In the genomic region with DNA sequence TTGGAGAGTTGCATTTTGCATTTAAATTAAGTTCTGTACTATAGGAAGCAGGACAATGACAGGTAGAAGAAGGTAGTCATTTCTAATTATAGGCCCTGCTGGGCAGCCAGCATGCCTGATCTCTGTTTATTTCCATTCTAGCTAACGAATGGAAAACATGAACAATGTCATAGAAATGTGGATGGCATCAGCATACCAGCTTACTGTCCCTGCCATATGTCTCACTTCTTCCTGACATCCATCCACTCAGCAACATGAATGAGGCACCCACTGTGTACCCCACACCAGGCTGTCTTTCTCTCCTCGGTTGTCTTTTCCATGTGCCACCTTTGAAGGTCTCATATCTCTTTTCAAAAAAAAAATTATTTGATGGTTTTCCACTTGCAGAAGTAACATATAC, we compare ENCODE assay signal across 18 cellular contexts. TPM values are rescaled to one million over a fixed set of nuclear protein-coding genes. Genes with fewer than 3 reads are reported as not detected.
DNase-seq lines count a peak whose midpoint lies in the region; ATAC-seq and TF ChIP-seq lines count a peak whose summit lies in the region.
"Had no signal": no experiment of that assay in that cellular context is flagged by ENCODE, and none has a peak within 500 bp of the region (broad histone marks: within the 10 kb centered on the region; RNA-seq: fewer than 3 reads in every experiment).

No MANE protein-coding gene starts in this region.

- WGBS in body of pancreas, 2 donors: 97 to 98% methylated on average over 2 of the region's 2 CpGs
- 75 to 80% methylated on average over 1 of the region's 2 CpGs for WGBS in mesodermal cell (ENCODE audit: insufficient coverage in 2 of 2), 2 experiments

- TF ChIP-seq CTCF in body of pancreas (IDR thresholded peaks at IDR 0.05): no peak

- TF ChIP-seq POLR2A in body of pancreas (IDR thresholded peaks at IDR 0.05): no peak

- H3K4me1 Mint-ChIP-seq in stimulated activated naive CD8-positive, alpha-beta T cell treated with anti-CD3 and anti-CD28 coated beads, Interleukin-15, amount 100 ng/mL, for 72 hours: peaks cover 72% of the 10 kb centered on the region

- ATAC-seq in stimulated activated naive CD8-positive, alpha-beta T cell treated with anti-CD3 and anti-CD28 coated beads, Interleukin-15, Interleukin-2, amounts not matched to agents 100 U/mL and 50 U/mL, for 24 hours: peak; percentile 48
- ATAC-seq in stimulated activated naive CD8-positive, alpha-beta T cell treated with anti-CD3 and anti-CD28 coated beads, Interleukin-15, amount 100 ng/mL, for 72 hours: no peak
- ATAC-seq in body of pancreas: no peak
- ATAC-seq in HG02938 (IDR thresholded peaks at IDR 0.05; ENCODE audit: unreplicated experiment): no peak
- ATAC-seq: gastroesophageal sphincter, K562 had no signal

- H3K27me3 ChIP-seq in body of pancreas: no peaks in the 10 kb centered on the region
- H3K27me3 ChIP-seq: gastroesophageal sphincter, testis had no signal

- H3K4me3 ChIP-seq in body of pancreas (no peak overlapping the region), mesodermal cell (ENCODE audit: extremely low read depth, insufficient read depth, low read length, poor library complexity, severe bottlenecking) (no peak overlapping the region)
- H3K4me3 ChIP-seq: gastroesophageal sphincter, K562, testis had no signal

- peaks cover 4 to 10% of the 10 kb centered on the region in 2 donors for H3K9me3 Mint-ChIP-seq in stimulated activated naive CD8-positive, alpha-beta T cell treated with anti-CD3 and anti-CD28 coated beads, Interleukin-15, amount 100 ng/mL, for 72 hours
- H3K9me3 Mint-ChIP-seq: activated CD4-positive, alpha-beta T cell treated with anti-CD3 and anti-CD28 coated beads, Interleukin-2, amount 10 ng/mL, durations not matched to agents 7 days and 5 days; activated naive CD8-positive, alpha-beta T cell treated with anti-CD3 and anti-CD28 coated beads, Interleukin-2, amount 10 ng/mL, durations not matched to agents 7 days and 5 days had no signal

- H3K27ac ChIP-seq in body of pancreas: peak overlapping the region in 3 of 4 donors; percentile 54 to 82 (median 67)
- H3K27ac ChIP-seq in mesodermal cell (ENCODE audit: low read depth, low read length, severe bottlenecking): peak overlapping the region; percentile 92
- H3K27ac ChIP-seq: testis had no signal

- H3K36me3 ChIP-seq in body of pancreas (replicated peaks in 1 of 2; ENCODE audit: insufficient read depth in 1 of 2, low read depth in 2 of 2): no peaks in the 10 kb centered on the region
- no peaks in the 10 kb centered on the region for H3K36me3 ChIP-seq in mesodermal cell (ENCODE audit: control insufficient read depth, insufficient read depth, low read length)
- H3K36me3 ChIP-seq: gastroesophageal sphincter had no signal

- no peaks in the 10 kb centered on the region for H3K27me3 Mint-ChIP-seq in stimulated activated naive CD8-positive, alpha-beta T cell treated with anti-CD3 and anti-CD28 coated beads, Interleukin-15, amount 100 ng/mL, for 72 hours
- H3K27me3 Mint-ChIP-seq: activated CD4-positive, alpha-beta T cell treated with anti-CD3 and anti-CD28 coated beads, Interleukin-2, amount 10 ng/mL, durations not matched to agents 7 days and 5 days; activated naive CD8-positive, alpha-beta T cell treated with anti-CD3 and anti-CD28 coated beads, Interleukin-2, amount 10 ng/mL, durations not matched to agents 7 days and 5 days had no signal

- intact Hi-C loops in body of pancreas (cut with DNase I): no loop called here

- no peaks in the 10 kb centered on the region for H3K9me3 ChIP-seq in body of pancreas
- H3K9me3 ChIP-seq in mesodermal cell (ENCODE audit: control insufficient read depth, low read length): no peaks in the 10 kb centered on the region
- H3K9me3 ChIP-seq: gastroesophageal sphincter, testis had no signal

- H3K4me1 ChIP-seq in body of pancreas (peaks cover 46% of the 10 kb centered on the region), mesodermal cell (ENCODE audit: control insufficient read depth, insufficient read depth, low read length, poor library complexity, severe bottlenecking) (peaks cover 53% of the 10 kb centered on the region)

- H3K4me3 Mint-ChIP-seq in stimulated activated naive CD8-positive, alpha-beta T cell treated with anti-CD3 and anti-CD28 coated beads, Interleukin-15, amount 100 ng/mL, for 72 hours: no peak overlapping the region
- H3K4me3 Mint-ChIP-seq: activated CD4-positive, alpha-beta T cell treated with anti-CD3 and anti-CD28 coated beads, Interleukin-2, amount 10 ng/mL, durations not matched to agents 7 days and 5 days; activated naive CD8-positive, alpha-beta T cell treated with anti-CD3 and anti-CD28 coated beads, Interleukin-2, amount 10 ng/mL, durations not matched to agents 7 days and 5 days had no signal

- no peak for DNase-seq in stimulated activated naive CD8-positive, alpha-beta T cell treated with anti-CD3 and anti-CD28 coated beads, Interleukin-15, Interleukin-2, amounts not matched to agents 100 U/mL and 50 U/mL, for 24 hours
- DNase-seq in stimulated activated naive CD8-positive, alpha-beta T cell treated with anti-CD3 and anti-CD28 coated beads, Interleukin-15, amount 100 ng/mL, for 72 hours: no peak
- DNase-seq in body of pancreas: no peak
- no peak for DNase-seq in COLO829 (ENCODE audit: low spot score)
- DNase-seq in T-helper 2 cell: no peak
- DNase-seq in activated effector memory CD4-positive, alpha-beta T cell treated with Interleukin-2 at 50 U/mL for 16 hours: no peak
- DNase-seq: activated CD4-positive, alpha-beta T cell treated with anti-CD3 and anti-CD28 coated beads, Interleukin-2, amount 10 ng/mL, durations not matched to agents 7 days and 5 days; activated naive CD8-positive, alpha-beta T cell treated with anti-CD3 and anti-CD28 coated beads, Interleukin-2, amount 10 ng/mL, durations not matched to agents 7 days and 5 days; kidney glomerular epithelial cell; MV-4-11; NCI-H1930; NCI-H345; stimulated activated CD4-positive, alpha-beta T cell treated with anti-CD3 and anti-CD28 coated beads, Interleukin-12 subunit alpha, Interleukin-12 subunit beta, amount 100 ng/mL, for 4 hours; testis had no signal

- no peak overlapping the region for H3K27ac Mint-ChIP-seq in stimulated activated naive CD8-positive, alpha-beta T cell treated with anti-CD3 and anti-CD28 coated beads, Interleukin-15, amount 100 ng/mL, for 72 hours
- H3K27ac Mint-ChIP-seq: activated CD4-positive, alpha-beta T cell treated with anti-CD3 and anti-CD28 coated beads, Interleukin-2, amount 10 ng/mL, durations not matched to agents 7 days and 5 days; activated naive CD8-positive, alpha-beta T cell treated with anti-CD3 and anti-CD28 coated beads, Interleukin-2, amount 10 ng/mL, durations not matched to agents 7 days and 5 days had no signal

RNA-seq across cellular contexts. Expression of gene ADTRP, which starts 11.1 kb away (rescaled TPM):
- total RNA-seq in body of pancreas: not detected
- polyA plus RNA-seq in mesodermal cell (2013, experiment 1 of 2): not detected
- not detected for polyA plus RNA-seq in mesodermal cell (2013, experiment 2 of 2)
